Comparison of ENCODE assay signal across 9 cellular contexts in the genomic region with DNA sequence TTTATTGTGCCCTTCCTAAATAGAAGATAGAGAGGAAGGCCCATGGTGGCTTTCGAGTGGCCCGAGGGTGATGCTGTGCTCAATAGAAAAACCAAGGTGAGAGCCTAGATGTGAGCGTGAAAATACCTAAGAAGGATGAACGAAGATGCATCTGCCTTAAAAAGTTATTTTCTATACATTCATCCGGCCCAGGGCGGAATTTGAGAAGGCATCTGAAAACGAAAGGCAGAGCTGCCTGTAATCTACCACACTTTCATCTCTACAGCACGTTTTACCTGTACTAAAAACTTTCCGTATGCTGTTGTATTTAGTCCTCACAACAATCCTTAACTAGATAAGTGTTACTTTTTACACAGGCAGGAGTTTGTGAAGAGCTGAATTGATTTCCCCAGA. TPM values are rescaled to one million over a fixed set of nuclear protein-coding genes. Genes with fewer than 3 reads are reported as not detected.
DNase-seq lines count a peak whose midpoint lies in the region; ATAC-seq, FAIRE-seq and TF ChIP-seq lines count a peak whose summit lies in the region.
"Had no signal": no experiment of that assay in that cellular context is flagged by ENCODE, and none has a peak within 500 bp of the region (broad histone marks: within the 10 kb centered on the region; RNA-seq: fewer than 3 reads in every experiment).

No MANE protein-coding gene starts in this region.

- peak overlapping the region; percentile 97 to 99 for H3K4me3 Mint-ChIP-seq in activated T-cell treated with anti-CD3 and anti-CD28 coated beads, Interleukin-2, amount 50 U/mL, for 72 hours

- intact Hi-C loops in heart right ventricle (cut with DNase I) (loop anchor here in 1 of 10 donors (10.0 kb wide), 1 partner anchor 822 kb away; a partner anchor contains a TSS), Right ventricle myocardium superior (cut with DNase I) (no loop called here), upper lobe of right lung (cut with DNase I) (no loop called here)

- H2AFZ ChIP-seq in keratinocyte (ENCODE audit: control insufficient read depth, low read length), result no peak overlapping the region

- H3K9me3 Mint-ChIP-seq in activated T-cell treated with anti-CD3 and anti-CD28 coated beads, Interleukin-2, amount 50 U/mL, for 72 hours, result no peaks in the 10 kb centered on the region

- H3K27ac ChIP-seq in heart right ventricle, result no peak overlapping the region
- H3K27ac ChIP-seq in keratinocyte (ENCODE audit: control insufficient read depth, insufficient read depth, low read length), result peak overlapping the region; percentile 90
- no peak overlapping the region for H3K27ac ChIP-seq in upper lobe of right lung

- peaks cover 16% of the 10 kb centered on the region for H3K79me2 ChIP-seq in keratinocyte (ENCODE audit: control insufficient read depth, insufficient read depth, low read length)

- peak overlapping the region; percentile 88 for H3K4me2 ChIP-seq in keratinocyte (ENCODE audit: control insufficient read depth, extremely low read depth, insufficient read depth, low read depth, low read length)

- H3K4me1 Mint-ChIP-seq in activated T-cell treated with anti-CD3 and anti-CD28 coated beads, Interleukin-2, amount 50 U/mL, for 72 hours (ENCODE audit: low read depth), result peaks cover 46% of the 10 kb centered on the region

- H3K27me3 Mint-ChIP-seq in activated T-cell treated with anti-CD3 and anti-CD28 coated beads, Interleukin-2, amount 50 U/mL, for 72 hours (ENCODE audit: low read depth), result no peaks in the 10 kb centered on the region

- ATAC-seq in heart right ventricle, result no peak
- no peak for ATAC-seq in Right ventricle myocardium superior (ENCODE audit: poor library complexity)
- no peak for ATAC-seq in activated T-cell treated with anti-CD3 and anti-CD28 coated beads, Interleukin-2, amount 50 U/mL, for 72 hours (replicated peaks in 1 of 2)
- no peak for ATAC-seq in upper lobe of right lung

- no peaks in the 10 kb centered on the region for H3K9me1 ChIP-seq in keratinocyte (ENCODE audit: control insufficient read depth, extremely low read depth, insufficient read depth, low read length)

- no peak for DNase-seq in heart right ventricle
- DNase-seq in Right ventricle myocardium superior, result no peak
- peak; percentile 13 to 23 for DNase-seq in activated T-cell treated with anti-CD3 and anti-CD28 coated beads, Interleukin-2, amount 50 U/mL, for 72 hours
- DNase-seq in keratinocyte (ENCODE audit: low read depth, low spot score), result no peak
- DNase-seq in upper lobe of right lung, result no peak
- no peak for DNase-seq in HPDE6-E6E7 (ENCODE audit: extremely low spot score)
- no peak for DNase-seq in effector CD4-positive, alpha-beta T cell
- DNase-seq in germinal center (ENCODE audit: low spot score), result no peak

- peaks cover 4 to 32% (median 16%) of the 10 kb centered on the region in 9 donors for H3K4me1 ChIP-seq in heart right ventricle
- H3K4me1 ChIP-seq in keratinocyte (ENCODE audit: control insufficient read depth, extremely low read depth, insufficient read depth, low read length), result peaks cover 18% of the 10 kb centered on the region
- peaks cover 8% of the 10 kb centered on the region for H3K4me1 ChIP-seq in upper lobe of right lung

- H3K4me3 ChIP-seq in heart right ventricle (peak overlapping the region in 9 of 10 donors; percentile 66 to 98 (median 84)), keratinocyte (ENCODE audit: control insufficient read depth in 2 of 3, extremely low read depth in 1 of 3, insufficient read depth in 2 of 3, low read depth in 1 of 3, low read length in 3 of 3) (peak overlapping the region; percentile 86 to 95 (median 89)), upper lobe of right lung (peak overlapping the region; percentile 86)

- dilution Hi-C loops in keratinocyte (cut with MboI; ENCODE audit: extremely low pct_ligation_motif_present, low sequenced_read_pairs), result no loop called here

- WGBS in heart right ventricle, 2 donors, result 50 to 58% methylated on average over 9 of the region's 9 CpGs

- H3K27ac Mint-ChIP-seq in activated T-cell treated with anti-CD3 and anti-CD28 coated beads, Interleukin-2, amount 50 U/mL, for 72 hours, result peak overlapping the region; percentile 92

- no peaks in the 10 kb centered on the region for H3K9me3 ChIP-seq in heart right ventricle
- no peaks in the 10 kb centered on the region for H3K9me3 ChIP-seq in keratinocyte (ENCODE audit: control insufficient read depth, low read depth, low read length)
- H3K9me3 ChIP-seq in upper lobe of right lung, result no peaks in the 10 kb centered on the region

- H4K20me1 ChIP-seq in keratinocyte (ENCODE audit: control insufficient read depth, extremely low read depth, insufficient read depth, low read length), result no peaks in the 10 kb centered on the region

- no peak for FAIRE-seq in keratinocyte (lab: Jason Lieb, UNC)
- FAIRE-seq: TTC549 had no signal

- TF ChIP-seq CTCF in heart right ventricle (IDR thresholded peaks at IDR 0.05) (no peak), keratinocyte (optimal IDR thresholded peaks at IDR 0.05 in 1 of 3, IDR thresholded peaks at IDR 0.05 in 1 of 3, conservative IDR thresholded peaks at IDR 0.05 in 1 of 3; ENCODE audit: extremely low read depth in 1 of 3, insufficient read depth in 2 of 3, low read length in 3 of 3) (no peak), upper lobe of right lung (IDR thresholded peaks at IDR 0.05) (no peak)

- H3K36me3 ChIP-seq in heart right ventricle, result peaks cover 0 to 48% (median 4%) of the 10 kb centered on the region in 9 donors
- H3K36me3 ChIP-seq in keratinocyte (ENCODE audit: control insufficient read depth in 2 of 2, extremely low read depth in 1 of 2, insufficient read depth in 2 of 2, low read length in 2 of 2), result peaks cover 3 to 5% of the 10 kb centered on the region in 2 experiments
- H3K36me3 ChIP-seq in upper lobe of right lung, result peaks cover 27% of the 10 kb centered on the region

- H3K36me3 Mint-ChIP-seq in activated T-cell treated with anti-CD3 and anti-CD28 coated beads, Interleukin-2, amount 50 U/mL, for 72 hours (ENCODE audit: insufficient read depth in 2 of 2), result peaks cover 22 to 29% of the 10 kb centered on the region in 2 donors

- no peaks in the 10 kb centered on the region for H3K27me3 ChIP-seq in heart right ventricle
- H3K27me3 ChIP-seq in keratinocyte (ENCODE audit: control insufficient read depth, extremely low read depth, insufficient read depth, low read length), result no peaks in the 10 kb centered on the region
- H3K27me3 ChIP-seq in upper lobe of right lung, result no peaks in the 10 kb centered on the region

- peak overlapping the region; percentile 94 for H3K9ac ChIP-seq in keratinocyte (ENCODE audit: control insufficient read depth, extremely low read depth, insufficient read depth, low read length)

RNA-seq across cellular contexts. Expression of a gene that starts 1.4 kb away (rescaled TPM):
- total RNA-seq in heart right ventricle, result 10 to 100 TPM; 51.9 to 88.4 (median 62.7) TPM
- polyA plus RNA-seq in heart right ventricle, result 10 to 100 TPM; 48.5 to 67.3 TPM
- 79.0 TPM for total RNA-seq in Right ventricle myocardium superior
- total RNA-seq in activated T-cell treated with anti-CD3 and anti-CD28 coated beads, Interleukin-2, amount 50 U/mL, for 72 hours, result 100 to 1,000 TPM; 279 to 288 TPM
- polyA plus RNA-seq in keratinocyte, result 46.2 to 79.8 TPM (median 52.5 TPM) in 3 replicates
- 70.3 TPM for polyA plus RNA-seq in keratinocyte (2011; ENCODE audit: low read depth)
- polyA plus RNA-seq in keratinocyte (2011; cell fraction: cytosol; rRNA removed), result 38.2 and 45.0 TPM in 2 replicates
- polyA plus RNA-seq in keratinocyte (2011; cell fraction: nucleus; rRNA removed), result 35.1 and 71.5 TPM in 2 replicates
- 57.4 and 70.3 TPM in 2 replicates for polyA plus RNA-seq in keratinocyte (2012; ENCODE audit: low replicate concordance)
- 4.3 to 8.8 TPM (median 5.5 TPM) in 3 replicates for polyA minus RNA-seq in keratinocyte
- polyA minus RNA-seq in keratinocyte (2011; cell fraction: cytosol; rRNA and poly(A)+ RNA removed), result 50.3 TPM
- polyA minus RNA-seq in keratinocyte (2011; cell fraction: nucleus; rRNA and poly(A)+ RNA removed), result 8.8 and 11.3 TPM in 2 replicates
- 90.0 TPM for total RNA-seq in upper lobe of right lung

Comparison
In these comparisons a context has a peak if more than half of its experiments do, and no peak if none do; other contexts are left out.
1. DNase-seq: peak in activated T-cell treated with anti-CD3 and anti-CD28 coated beads, Interleukin-2, amount 50 U/mL, for 72 hours (2 of 2); none in heart right ventricle (0 of 2), Right ventricle myocardium superior (single experiment), keratinocyte (single experiment), upper lobe of right lung (single experiment), HPDE6-E6E7 (single experiment), effector CD4-positive, alpha-beta T cell (single experiment) and germinal center (single experiment).
2. Peak in every context shown above with its lines, with median percentiles within 50 percentile points of each other: H3K4me3 ChIP-seq.